ENCODE assay signal across 1 cellular context in the genomic region with DNA sequence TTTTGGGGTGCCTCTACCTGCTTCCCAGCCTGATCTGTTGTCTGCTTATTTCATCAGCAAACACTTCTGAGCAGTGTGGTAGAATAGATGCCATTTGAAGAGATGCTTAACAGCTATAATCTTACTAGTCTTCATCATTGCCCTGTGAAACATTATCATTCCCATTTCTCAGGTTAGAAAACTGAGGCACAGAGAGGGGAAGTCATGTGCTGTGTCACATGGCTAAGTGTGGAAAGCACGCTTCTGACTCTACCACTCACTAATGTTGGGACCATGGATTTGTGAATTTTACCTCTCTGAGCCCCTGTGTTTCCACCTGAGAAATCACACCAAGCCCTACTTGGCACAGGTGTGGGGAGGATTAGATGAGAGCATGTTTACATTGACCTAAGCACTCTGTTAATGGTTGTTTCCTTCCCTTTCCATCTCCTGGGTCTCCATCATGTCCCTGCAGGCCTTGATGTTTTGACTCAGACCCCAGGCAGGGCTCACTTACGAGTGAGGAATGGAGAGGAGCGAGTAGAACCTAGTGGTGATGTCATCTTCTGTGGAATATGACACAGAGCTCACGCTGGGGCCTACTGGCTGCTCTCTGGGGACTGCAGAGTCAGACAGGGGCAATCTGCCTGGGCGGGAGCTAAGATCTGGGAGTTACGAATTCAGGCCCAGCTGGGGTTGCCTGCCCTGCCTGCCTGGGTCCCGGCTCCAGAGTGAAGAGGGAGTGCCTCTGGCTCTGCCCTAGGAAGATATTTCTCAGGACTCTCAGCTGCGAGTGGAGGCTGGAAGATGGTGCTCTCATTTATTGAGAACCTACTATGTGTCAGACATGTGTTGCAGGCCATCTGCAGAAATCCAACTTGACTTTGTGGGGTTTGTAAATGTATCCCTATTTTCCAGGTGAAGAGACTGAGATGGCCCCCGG.
A peak's percentile ranks its signal among the peaks of the same experiment; 100 is the strongest.
TF ChIP-seq lines count a peak whose summit lies in the region.

No MANE protein-coding gene starts in this region.

TF ChIP-seq in HEK293, 187 proteins besides CTCF, POLR2A, EP300 and RAD21 (continued from another document and continues in another):
- TF ChIP-seq, protein P1, sequence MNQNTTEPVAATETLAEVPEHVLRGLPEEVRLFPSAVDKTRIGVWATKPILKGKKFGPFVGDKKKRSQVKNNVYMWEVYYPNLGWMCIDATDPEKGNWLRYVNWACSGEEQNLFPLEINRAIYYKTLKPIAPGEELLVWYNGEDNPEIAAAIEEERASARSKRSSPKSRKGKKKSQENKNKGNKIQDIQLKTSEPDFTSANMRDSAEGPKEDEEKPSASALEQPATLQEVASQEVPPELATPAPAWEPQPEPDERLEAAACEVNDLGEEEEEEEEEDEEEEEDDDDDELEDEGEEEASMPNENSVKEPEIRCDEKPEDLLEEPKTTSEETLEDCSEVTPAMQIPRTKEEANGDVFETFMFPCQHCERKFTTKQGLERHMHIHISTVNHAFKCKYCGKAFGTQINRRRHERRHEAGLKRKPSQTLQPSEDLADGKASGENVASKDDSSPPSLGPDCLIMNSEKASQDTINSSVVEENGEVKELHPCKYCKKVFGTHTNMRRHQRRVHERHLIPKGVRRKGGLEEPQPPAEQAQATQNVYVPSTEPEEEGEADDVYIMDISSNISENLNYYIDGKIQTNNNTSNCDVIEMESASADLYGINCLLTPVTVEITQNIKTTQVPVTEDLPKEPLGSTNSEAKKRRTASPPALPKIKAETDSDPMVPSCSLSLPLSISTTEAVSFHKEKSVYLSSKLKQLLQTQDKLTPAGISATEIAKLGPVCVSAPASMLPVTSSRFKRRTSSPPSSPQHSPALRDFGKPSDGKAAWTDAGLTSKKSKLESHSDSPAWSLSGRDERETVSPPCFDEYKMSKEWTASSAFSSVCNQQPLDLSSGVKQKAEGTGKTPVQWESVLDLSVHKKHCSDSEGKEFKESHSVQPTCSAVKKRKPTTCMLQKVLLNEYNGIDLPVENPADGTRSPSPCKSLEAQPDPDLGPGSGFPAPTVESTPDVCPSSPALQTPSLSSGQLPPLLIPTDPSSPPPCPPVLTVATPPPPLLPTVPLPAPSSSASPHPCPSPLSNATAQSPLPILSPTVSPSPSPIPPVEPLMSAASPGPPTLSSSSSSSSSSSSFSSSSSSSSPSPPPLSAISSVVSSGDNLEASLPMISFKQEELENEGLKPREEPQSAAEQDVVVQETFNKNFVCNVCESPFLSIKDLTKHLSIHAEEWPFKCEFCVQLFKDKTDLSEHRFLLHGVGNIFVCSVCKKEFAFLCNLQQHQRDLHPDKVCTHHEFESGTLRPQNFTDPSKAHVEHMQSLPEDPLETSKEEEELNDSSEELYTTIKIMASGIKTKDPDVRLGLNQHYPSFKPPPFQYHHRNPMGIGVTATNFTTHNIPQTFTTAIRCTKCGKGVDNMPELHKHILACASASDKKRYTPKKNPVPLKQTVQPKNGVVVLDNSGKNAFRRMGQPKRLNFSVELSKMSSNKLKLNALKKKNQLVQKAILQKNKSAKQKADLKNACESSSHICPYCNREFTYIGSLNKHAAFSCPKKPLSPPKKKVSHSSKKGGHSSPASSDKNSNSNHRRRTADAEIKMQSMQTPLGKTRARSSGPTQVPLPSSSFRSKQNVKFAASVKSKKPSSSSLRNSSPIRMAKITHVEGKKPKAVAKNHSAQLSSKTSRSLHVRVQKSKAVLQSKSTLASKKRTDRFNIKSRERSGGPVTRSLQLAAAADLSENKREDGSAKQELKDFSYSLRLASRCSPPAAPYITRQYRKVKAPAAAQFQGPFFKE (tag by site-specific recombination; IDR thresholded peaks at IDR 0.05; ENCODE audit: borderline replicate concordance) = no peak
- peak; percentile 65; the same call in 1 of the 2 replicates for TF ChIP-seq ZNF324 (tag by site-specific recombination; IDR thresholded peaks at IDR 0.05)
- TF ChIP-seq IKZF3 (tag by site-specific recombination; IDR thresholded peaks at IDR 0.05) = peak; percentile 57
- TF ChIP-seq, protein P2, sequence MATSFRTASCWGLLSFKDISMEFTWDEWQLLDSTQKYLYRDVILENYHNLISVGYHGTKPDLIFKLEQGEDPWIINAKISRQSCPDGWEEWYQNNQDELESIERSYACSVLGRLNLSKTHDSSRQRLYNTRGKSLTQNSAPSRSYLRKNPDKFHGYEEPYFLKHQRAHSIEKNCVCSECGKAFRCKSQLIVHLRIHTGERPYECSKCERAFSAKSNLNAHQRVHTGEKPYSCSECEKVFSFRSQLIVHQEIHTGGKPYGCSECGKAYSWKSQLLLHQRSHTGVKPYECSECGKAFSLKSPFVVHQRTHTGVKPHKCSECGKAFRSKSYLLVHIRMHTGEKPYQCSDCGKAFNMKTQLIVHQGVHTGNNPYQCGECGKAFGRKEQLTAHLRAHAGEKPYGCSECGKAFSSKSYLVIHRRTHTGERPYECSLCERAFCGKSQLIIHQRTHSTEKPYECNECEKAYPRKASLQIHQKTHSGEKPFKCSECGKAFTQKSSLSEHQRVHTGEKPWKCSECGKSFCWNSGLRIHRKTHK (tag by site-specific recombination; IDR thresholded peaks at IDR 0.05) = no peak
- no peak for TF ChIP-seq ZNF274 (IDR thresholded peaks at IDR 0.05; ENCODE audit: low read length)
- no peak for TF ChIP-seq ZNF274 (tag by site-specific recombination; IDR thresholded peaks at IDR 0.05; ENCODE audit: borderline replicate concordance)
- no peak for TF ChIP-seq ZNF239 (tag by site-specific recombination; IDR thresholded peaks at IDR 0.05)
- no peak for TF ChIP-seq ZFP37 (tag by site-specific recombination; IDR thresholded peaks at IDR 0.05)
- TF ChIP-seq ZNF155 (tag by site-specific recombination; IDR thresholded peaks at IDR 0.05) = no peak
- TF ChIP-seq ZNF610 (tag by site-specific recombination; IDR thresholded peaks at IDR 0.05; ENCODE audit: borderline replicate concordance) = no peak
- TF ChIP-seq ZNF292 (tag by site-specific recombination; IDR thresholded peaks at IDR 0.05; ENCODE audit: borderline replicate concordance, low read depth) = no peak
- TF ChIP-seq, protein P3, sequence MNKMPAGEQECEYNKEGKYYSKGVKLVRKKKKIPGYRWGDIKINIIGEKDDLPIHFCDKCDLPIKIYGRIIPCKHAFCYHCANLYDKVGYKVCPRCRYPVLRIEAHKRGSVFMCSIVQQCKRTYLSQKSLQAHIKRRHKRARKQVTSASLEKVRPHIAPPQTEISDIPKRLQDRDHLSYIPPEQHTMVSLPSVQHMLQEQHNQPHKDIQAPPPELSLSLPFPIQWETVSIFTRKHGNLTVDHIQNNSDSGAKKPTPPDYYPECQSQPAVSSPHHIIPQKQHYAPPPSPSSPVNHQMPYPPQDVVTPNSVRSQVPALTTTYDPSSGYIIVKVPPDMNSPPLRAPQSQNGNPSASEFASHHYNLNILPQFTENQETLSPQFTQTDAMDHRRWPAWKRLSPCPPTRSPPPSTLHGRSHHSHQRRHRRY (tag by site-specific recombination; IDR thresholded peaks at IDR 0.05) = no peak
- TF ChIP-seq ZBTB48 (tag by site-specific recombination; IDR thresholded peaks at IDR 0.05) = peak; percentile 66
- no peak for TF ChIP-seq BCL11B (tag by site-specific recombination; IDR thresholded peaks at IDR 0.05; ENCODE audit: low read depth)
- no peak for TF ChIP-seq BCL11A (tag by site-specific recombination; IDR thresholded peaks at IDR 0.05; ENCODE audit: low read depth)
- no peak for TF ChIP-seq TRIM28 (IDR thresholded peaks at IDR 0.05; ENCODE audit: borderline replicate concordance, low read length)
- no peak for TF ChIP-seq ZNF175 (tag by site-specific recombination; IDR thresholded peaks at IDR 0.05)
- TF ChIP-seq OSR2 (tag by site-specific recombination; IDR thresholded peaks at IDR 0.05) = peak; percentile 77
- TF ChIP-seq ZNF658 (tag by site-specific recombination; IDR thresholded peaks at IDR 0.05) = no peak
- TF ChIP-seq ZXDB (tag by site-specific recombination; IDR thresholded peaks at IDR 0.05) = no peak
- no peak for TF ChIP-seq RBAK (tag by site-specific recombination; IDR thresholded peaks at IDR 0.05)
- TF ChIP-seq ZNF366 (tag by site-specific recombination; conservative IDR thresholded peaks at IDR 0.05) = peak; percentile 51
- TF ChIP-seq, protein P4, sequence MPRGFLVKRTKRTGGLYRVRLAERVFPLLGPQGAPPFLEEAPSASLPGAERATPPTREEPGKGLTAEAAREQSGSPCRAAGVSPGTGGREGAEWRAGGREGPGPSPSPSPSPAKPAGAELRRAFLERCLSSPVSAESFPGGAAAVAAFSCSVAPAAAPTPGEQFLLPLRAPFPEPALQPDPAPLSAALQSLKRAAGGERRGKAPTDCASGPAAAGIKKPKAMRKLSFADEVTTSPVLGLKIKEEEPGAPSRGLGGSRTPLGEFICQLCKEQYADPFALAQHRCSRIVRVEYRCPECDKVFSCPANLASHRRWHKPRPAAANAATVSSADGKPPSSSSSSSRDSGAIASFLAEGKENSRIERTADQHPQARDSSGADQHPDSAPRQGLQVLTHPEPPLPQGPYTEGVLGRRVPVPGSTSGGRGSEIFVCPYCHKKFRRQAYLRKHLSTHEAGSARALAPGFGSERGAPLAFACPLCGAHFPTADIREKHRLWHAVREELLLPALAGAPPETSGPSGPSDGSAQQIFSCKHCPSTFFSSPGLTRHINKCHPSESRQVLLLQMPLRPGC (tag by site-specific recombination; IDR thresholded peaks at IDR 0.05) = peak; percentile 53
- TF ChIP-seq ZNF529 (tag by site-specific recombination; IDR thresholded peaks at IDR 0.05; ENCODE audit: insufficient replicate concordance) = no peak
- TF ChIP-seq, protein P5, sequence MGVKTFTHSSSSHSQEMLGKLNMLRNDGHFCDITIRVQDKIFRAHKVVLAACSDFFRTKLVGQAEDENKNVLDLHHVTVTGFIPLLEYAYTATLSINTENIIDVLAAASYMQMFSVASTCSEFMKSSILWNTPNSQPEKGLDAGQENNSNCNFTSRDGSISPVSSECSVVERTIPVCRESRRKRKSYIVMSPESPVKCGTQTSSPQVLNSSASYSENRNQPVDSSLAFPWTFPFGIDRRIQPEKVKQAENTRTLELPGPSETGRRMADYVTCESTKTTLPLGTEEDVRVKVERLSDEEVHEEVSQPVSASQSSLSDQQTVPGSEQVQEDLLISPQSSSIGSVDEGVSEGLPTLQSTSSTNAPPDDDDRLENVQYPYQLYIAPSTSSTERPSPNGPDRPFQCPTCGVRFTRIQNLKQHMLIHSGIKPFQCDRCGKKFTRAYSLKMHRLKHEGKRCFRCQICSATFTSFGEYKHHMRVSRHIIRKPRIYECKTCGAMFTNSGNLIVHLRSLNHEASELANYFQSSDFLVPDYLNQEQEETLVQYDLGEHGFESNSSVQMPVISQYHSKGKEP (tag by site-specific recombination; IDR thresholded peaks at IDR 0.05) = no peak
- TF ChIP-seq ZNF132 (tag by site-specific recombination; IDR thresholded peaks at IDR 0.05; ENCODE audit: borderline replicate concordance) = no peak
- no peak for TF ChIP-seq ZFHX2 (tag by site-specific recombination; conservative IDR thresholded peaks at IDR 0.05)
- TF ChIP-seq, protein P6, sequence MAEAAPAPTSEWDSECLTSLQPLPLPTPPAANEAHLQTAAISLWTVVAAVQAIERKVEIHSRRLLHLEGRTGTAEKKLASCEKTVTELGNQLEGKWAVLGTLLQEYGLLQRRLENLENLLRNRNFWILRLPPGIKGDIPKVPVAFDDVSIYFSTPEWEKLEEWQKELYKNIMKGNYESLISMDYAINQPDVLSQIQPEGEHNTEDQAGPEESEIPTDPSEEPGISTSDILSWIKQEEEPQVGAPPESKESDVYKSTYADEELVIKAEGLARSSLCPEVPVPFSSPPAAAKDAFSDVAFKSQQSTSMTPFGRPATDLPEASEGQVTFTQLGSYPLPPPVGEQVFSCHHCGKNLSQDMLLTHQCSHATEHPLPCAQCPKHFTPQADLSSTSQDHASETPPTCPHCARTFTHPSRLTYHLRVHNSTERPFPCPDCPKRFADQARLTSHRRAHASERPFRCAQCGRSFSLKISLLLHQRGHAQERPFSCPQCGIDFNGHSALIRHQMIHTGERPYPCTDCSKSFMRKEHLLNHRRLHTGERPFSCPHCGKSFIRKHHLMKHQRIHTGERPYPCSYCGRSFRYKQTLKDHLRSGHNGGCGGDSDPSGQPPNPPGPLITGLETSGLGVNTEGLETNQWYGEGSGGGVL (tag by site-specific recombination; IDR thresholded peaks at IDR 0.05) = peak; percentile 66; the same call in 1 of the 2 replicates
- no peak for TF ChIP-seq GFI1B (tag by site-specific recombination; IDR thresholded peaks at IDR 0.05)
- no peak for TF ChIP-seq REPIN1 (tag by site-specific recombination; IDR thresholded peaks at IDR 0.05; ENCODE audit: low read depth)
- TF ChIP-seq, protein P7, sequence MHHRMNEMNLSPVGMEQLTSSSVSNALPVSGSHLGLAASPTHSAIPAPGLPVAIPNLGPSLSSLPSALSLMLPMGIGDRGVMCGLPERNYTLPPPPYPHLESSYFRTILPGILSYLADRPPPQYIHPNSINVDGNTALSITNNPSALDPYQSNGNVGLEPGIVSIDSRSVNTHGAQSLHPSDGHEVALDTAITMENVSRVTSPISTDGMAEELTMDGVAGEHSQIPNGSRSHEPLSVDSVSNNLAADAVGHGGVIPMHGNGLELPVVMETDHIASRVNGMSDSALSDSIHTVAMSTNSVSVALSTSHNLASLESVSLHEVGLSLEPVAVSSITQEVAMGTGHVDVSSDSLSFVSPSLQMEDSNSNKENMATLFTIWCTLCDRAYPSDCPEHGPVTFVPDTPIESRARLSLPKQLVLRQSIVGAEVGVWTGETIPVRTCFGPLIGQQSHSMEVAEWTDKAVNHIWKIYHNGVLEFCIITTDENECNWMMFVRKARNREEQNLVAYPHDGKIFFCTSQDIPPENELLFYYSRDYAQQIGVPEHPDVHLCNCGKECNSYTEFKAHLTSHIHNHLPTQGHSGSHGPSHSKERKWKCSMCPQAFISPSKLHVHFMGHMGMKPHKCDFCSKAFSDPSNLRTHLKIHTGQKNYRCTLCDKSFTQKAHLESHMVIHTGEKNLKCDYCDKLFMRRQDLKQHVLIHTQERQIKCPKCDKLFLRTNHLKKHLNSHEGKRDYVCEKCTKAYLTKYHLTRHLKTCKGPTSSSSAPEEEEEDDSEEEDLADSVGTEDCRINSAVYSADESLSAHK (tag by site-specific recombination; IDR thresholded peaks at IDR 0.05) = no peak
- no peak for TF ChIP-seq HOXC10 (CRISPR knock-in tag; IDR thresholded peaks at IDR 0.05)
- no peak for TF ChIP-seq ZNF571 (tag by site-specific recombination; IDR thresholded peaks at IDR 0.05)
- TF ChIP-seq, protein P8, sequence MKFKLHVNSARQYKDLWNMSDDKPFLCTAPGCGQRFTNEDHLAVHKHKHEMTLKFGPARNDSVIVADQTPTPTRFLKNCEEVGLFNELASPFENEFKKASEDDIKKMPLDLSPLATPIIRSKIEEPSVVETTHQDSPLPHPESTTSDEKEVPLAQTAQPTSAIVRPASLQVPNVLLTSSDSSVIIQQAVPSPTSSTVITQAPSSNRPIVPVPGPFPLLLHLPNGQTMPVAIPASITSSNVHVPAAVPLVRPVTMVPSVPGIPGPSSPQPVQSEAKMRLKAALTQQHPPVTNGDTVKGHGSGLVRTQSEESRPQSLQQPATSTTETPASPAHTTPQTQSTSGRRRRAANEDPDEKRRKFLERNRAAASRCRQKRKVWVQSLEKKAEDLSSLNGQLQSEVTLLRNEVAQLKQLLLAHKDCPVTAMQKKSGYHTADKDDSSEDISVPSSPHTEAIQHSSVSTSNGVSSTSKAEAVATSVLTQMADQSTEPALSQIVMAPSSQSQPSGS (tag by site-specific recombination; IDR thresholded peaks at IDR 0.05; ENCODE audit: low read depth) = peak; percentile 96
